Comparison of ENCODE assay signal across 8 cellular contexts in the genomic region with DNA sequence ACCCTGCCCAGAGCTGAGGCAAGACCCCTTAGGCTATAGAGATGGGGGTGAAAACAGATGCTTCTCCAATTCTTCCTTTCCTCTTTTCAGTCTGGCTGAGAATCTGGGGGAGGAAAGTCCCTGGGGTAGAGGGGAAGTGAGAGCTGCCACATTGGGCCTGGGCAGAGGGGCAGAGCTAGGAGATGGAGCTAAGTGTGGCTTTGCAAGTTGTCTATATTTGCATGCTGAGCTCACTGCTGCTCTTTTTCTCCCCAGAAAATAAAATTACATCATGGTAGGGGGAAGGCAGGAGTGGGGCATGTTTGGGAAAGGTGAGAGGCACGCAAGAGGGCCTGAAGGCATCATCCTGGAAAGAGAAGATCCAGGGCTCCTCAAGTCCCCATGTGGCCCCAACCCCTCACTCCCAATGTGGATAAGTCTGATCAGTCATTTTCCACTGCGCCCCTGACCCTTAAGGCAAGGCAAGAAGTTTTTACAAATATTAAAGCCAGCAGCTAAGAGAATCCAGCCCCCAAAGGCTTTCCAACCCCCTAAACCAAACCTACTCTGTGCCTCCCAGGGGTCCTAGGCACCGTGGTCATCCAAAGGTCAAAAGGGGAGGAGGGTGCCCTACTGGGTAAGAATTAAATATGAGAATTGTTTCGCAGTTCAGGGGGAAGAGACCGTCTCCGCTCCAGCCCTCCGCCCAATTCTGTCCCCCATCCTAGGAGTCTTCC. TPM values are rescaled to one million over a fixed set of nuclear protein-coding genes. Genes with fewer than 3 reads are reported as not detected.
DNase-seq lines count a peak whose midpoint lies in the region; ATAC-seq and TF ChIP-seq lines count a peak whose summit lies in the region.

No MANE protein-coding gene starts in this region.

- no peaks in the 10 kb centered on the region for H3K9me3 Mint-ChIP-seq in CD4-positive, alpha-beta memory T cell
- no peaks in the 10 kb centered on the region for H3K9me3 Mint-ChIP-seq in activated B cell treated with CpG ODN at 0.5 μM for 24 hours

- H3K27ac Mint-ChIP-seq in CD4-positive, alpha-beta memory T cell: peak overlapping the region; percentile 81 to 94 (median 90)
- H3K27ac Mint-ChIP-seq in activated B cell treated with CpG ODN at 0.5 μM for 24 hours: peak overlapping the region; percentile 95

- H3K27ac ChIP-seq in CD4-positive, alpha-beta memory T cell (ENCODE audit: low read depth, low read length): peak overlapping the region; percentile 26
- peak overlapping the region; percentile 71 for H3K27ac ChIP-seq in stomach smooth muscle (ENCODE audit: low read length)

- peak overlapping the region; percentile 71 to 94 (median 82) for H3K4me3 Mint-ChIP-seq in CD4-positive, alpha-beta memory T cell
- H3K4me3 Mint-ChIP-seq in activated B cell treated with CpG ODN at 0.5 μM for 24 hours: peak overlapping the region; percentile 85

- H3K27me3 Mint-ChIP-seq in CD4-positive, alpha-beta memory T cell: no peaks in the 10 kb centered on the region
- no peaks in the 10 kb centered on the region for H3K27me3 Mint-ChIP-seq in activated B cell treated with CpG ODN at 0.5 μM for 24 hours

- TF ChIP-seq CTCF in activated B cell treated with CpG ODN at 0.5 μM for 24 hours (IDR thresholded peaks at IDR 0.05): no peak

- CTCF ChIA-PET in CD4-positive, alpha-beta memory T cell (lab: Charles Lee; ENCODE audit: partially characterized antibody): interaction anchor here (1.2 to 4.4 kb wide), 4 partner anchors 11 to 87 kb away, joined by 4 to 20 read pairs (median 6); no protein-coding TSS in a partner anchor
- CTCF ChIA-PET in activated B cell treated with CpG ODN at 0.5 μM for 24 hours (lab: Charles Lee): interaction anchor here (1.6 to 2.8 kb wide), 5 partner anchors 12 to 172 kb away, joined by 3 to 15 read pairs (median 13); no protein-coding TSS in a partner anchor

- peak in 1 of 5 donors; percentile 47 for DNase-seq in CD4-positive, alpha-beta memory T cell
- DNase-seq in GM19240 (ENCODE audit: insufficient read length, low spot score): peak; percentile 52
- peak; percentile 48 for DNase-seq in activated B cell treated with CpG ODN at 0.5 μM for 24 hours
- no peak for DNase-seq in SW 1271 (lab: John Stamatoyannopoulos, UW)

- H3K36me3 ChIP-seq in CD4-positive, alpha-beta memory T cell (ENCODE audit: insufficient read depth, low read length): no peaks in the 10 kb centered on the region
- peaks cover 0 to 6% of the 10 kb centered on the region in 2 donors for H3K36me3 ChIP-seq in stomach smooth muscle (ENCODE audit: control insufficient read depth in 2 of 2, insufficient read depth in 2 of 2, low read length in 2 of 2)

- peaks cover 0 to 6% of the 10 kb centered on the region in 2 donors for H3K36me3 Mint-ChIP-seq in CD4-positive, alpha-beta memory T cell
- peaks cover 32% of the 10 kb centered on the region for H3K36me3 Mint-ChIP-seq in activated B cell treated with CpG ODN at 0.5 μM for 24 hours (ENCODE audit: low read depth)

- H3K9me3 ChIP-seq in CD4-positive, alpha-beta memory T cell (ENCODE audit: control insufficient read depth in 1 of 2, low read length in 2 of 2): no peaks in the 10 kb centered on the region
- H3K9me3 ChIP-seq in iPS-18c (ENCODE audit: control insufficient read depth, insufficient read depth, low read length) (no peaks in the 10 kb centered on the region), stomach smooth muscle (ENCODE audit: control insufficient read depth in 2 of 2, low read length in 2 of 2) (no peaks in the 10 kb centered on the region)

- POLR2A ChIA-PET in CD4-positive, alpha-beta memory T cell (lab: Charles Lee; ENCODE audit: partially characterized antibody): interaction anchor here (0.7 to 2.7 kb wide), 5 partner anchors 9 to 80 kb away, joined by 3 to 13 read pairs (median 4); partner anchors contain the start of genes DCAF8 and PEX19
- POLR2A ChIA-PET in activated B cell treated with CpG ODN at 0.5 μM for 24 hours (lab: Charles Lee): interaction anchor here (0.7 to 3.9 kb wide), 15 partner anchors 8 to 591 kb away, joined by 3 to 34 read pairs (median 5); partner anchors contain the start of genes DCAF8, IGSF8, LY9 and PEX19

- peak overlapping the region in 1 of 2 donors; percentile 2 for H3K4me3 ChIP-seq in CD4-positive, alpha-beta memory T cell (ENCODE audit: low read length in 2 of 2)
- peak overlapping the region; percentile 38 for H3K4me3 ChIP-seq in iPS-18c (ENCODE audit: insufficient read depth, low read depth, low read length)
- peak overlapping the region; percentile 36 to 66 for H3K4me3 ChIP-seq in stomach smooth muscle (ENCODE audit: low read length in 2 of 2)

- intact Hi-C loops in CD4-positive, alpha-beta memory T cell (cut with micrococcal nuclease): loop anchor here (5.0 kb wide), 1 partner anchor 83 kb away; the partner anchor contains the start of gene PEX19
- intact Hi-C loops in activated B cell treated with CpG ODN at 0.5 μM for 24 hours (cut with micrococcal nuclease): loop anchor here (1.0 to 10.0 kb wide), 4 partner anchors 57 to 1500 kb away; partner anchors contain the start of gene FCRLA

- H3K27me3 ChIP-seq in CD4-positive, alpha-beta memory T cell (ENCODE audit: insufficient read depth, low read length): no peaks in the 10 kb centered on the region
- H3K27me3 ChIP-seq in stomach smooth muscle (ENCODE audit: control insufficient read depth in 1 of 2, insufficient read depth in 2 of 2, low read length in 2 of 2): no peaks in the 10 kb centered on the region

- H3K4me1 Mint-ChIP-seq in CD4-positive, alpha-beta memory T cell: peaks cover 27 to 40% (median 33%) of the 10 kb centered on the region in 4 donors
- H3K4me1 Mint-ChIP-seq in activated B cell treated with CpG ODN at 0.5 μM for 24 hours: peaks cover 64% of the 10 kb centered on the region

- peak overlapping the region; percentile 60 to 66 for H3K9ac ChIP-seq in stomach smooth muscle (ENCODE audit: low read length in 2 of 2)

- H3K4me1 ChIP-seq in CD4-positive, alpha-beta memory T cell (ENCODE audit: insufficient read depth, low read length): peaks cover 23% of the 10 kb centered on the region
- peaks cover 46% of the 10 kb centered on the region for H3K4me1 ChIP-seq in stomach smooth muscle (ENCODE audit: control insufficient read depth, insufficient read depth, low read length)

- peak; percentile 69 for ATAC-seq in HG03354 (IDR thresholded peaks at IDR 0.05; ENCODE audit: poor library complexity, severe bottlenecking, unreplicated experiment)
- peak; percentile 81 for ATAC-seq in activated B cell treated with CpG ODN at 0.5 μM for 24 hours (ENCODE audit: low read depth)
- no peak for ATAC-seq in GM18520 (IDR thresholded peaks at IDR 0.05; ENCODE audit: unreplicated experiment)

RNA-seq across cellular contexts. Expression of gene PEA15, which starts 0.5 kb away (rescaled TPM):
- 10 to 100 TPM; 23.1 to 25.1 TPM for total RNA-seq in CD4-positive, alpha-beta memory T cell
- polyA plus RNA-seq in CD4-positive, alpha-beta memory T cell: 10 to 100 TPM in 1 of 2 donors, 1 to 10 TPM in 1; 7.6 to 10.0 TPM
- 107 and 111 TPM in 2 replicates for total RNA-seq in activated B cell treated with CpG ODN at 0.5 μM for 24 hours

RNA-seq across cellular contexts. Expression of gene CASQ1, which starts 14.3 kb away (rescaled TPM):
- total RNA-seq in CD4-positive, alpha-beta memory T cell: not detected
- polyA plus RNA-seq in CD4-positive, alpha-beta memory T cell: not detected
- not detected in 2 replicates for total RNA-seq in activated B cell treated with CpG ODN at 0.5 μM for 24 hours

RNA-seq across cellular contexts. Expression of gene ATP1A4, which starts 53.3 kb away (rescaled TPM):
- total RNA-seq in CD4-positive, alpha-beta memory T cell: not detected
- polyA plus RNA-seq in CD4-positive, alpha-beta memory T cell: not detected
- not detected in 2 replicates for total RNA-seq in activated B cell treated with CpG ODN at 0.5 μM for 24 hours

RNA-seq across cellular contexts. Expression of gene DCAF8, which starts 57.7 kb away (rescaled TPM):
- total RNA-seq in CD4-positive, alpha-beta memory T cell: 100 to 1,000 TPM; 211 to 223 TPM
- 10 to 100 TPM; 57.5 to 67.8 TPM for polyA plus RNA-seq in CD4-positive, alpha-beta memory T cell
- total RNA-seq in activated B cell treated with CpG ODN at 0.5 μM for 24 hours: 155 and 172 TPM in 2 replicates

Comparison
In these comparisons a context has a peak if more than half of its experiments do, and no peak if none do; other contexts are left out.
1. DNase-seq: peak in GM19240 (single experiment) and activated B cell treated with CpG ODN at 0.5 μM for 24 hours (single experiment); none in SW 1271 (0 of 2).